ENCODE assay signal across 23 cellular contexts in genomic region chr4:52931238-52931637, GRCh38.
"Had no signal": no experiment of that assay in that cellular context is flagged by ENCODE, and none has a peak within 500 bp of the region (broad histone marks: within the 10 kb centered on the region; RNA-seq: fewer than 3 reads in every experiment).

No MANE protein-coding gene starts in this region.

- H3K36me3 ChIP-seq: ascending aorta, heart left ventricle, right atrium auricular region, upper lobe of left lung had no signal

- H3K4me3 ChIP-seq: adrenal gland, ascending aorta, heart left ventricle, lung, psoas muscle, right atrium auricular region, upper lobe of left lung had no signal

- H3K9me3 ChIP-seq: adrenal gland, ascending aorta, heart left ventricle, psoas muscle, right atrium auricular region, upper lobe of left lung had no signal

- H3K27me3 ChIP-seq: adrenal gland, ascending aorta, heart left ventricle, right atrium auricular region, upper lobe of left lung had no signal

- ATAC-seq: activated CD4-positive, alpha-beta T cell treated with anti-CD3 and anti-CD28 coated beads for 36 hours; activated T-helper 17 cell treated with anti-CD3 and anti-CD28 coated beads, Interleukin-2, amount 50 U/mL, for 72 hours; heart left ventricle; left lobe of liver; psoas muscle; stimulated activated naive CD8-positive, alpha-beta T cell treated with anti-CD3 and anti-CD28 coated beads, Interleukin-15, Interleukin-2, amounts not matched to agents 100 U/mL and 50 U/mL, for 24 hours had no signal

- DNase-seq: activated B cell treated with CpG ODN at 0.5 μM for 24 hours; activated CD4-positive, alpha-beta T cell treated with anti-CD3 and anti-CD28 coated beads for 36 hours; activated CD4-positive, alpha-beta T cell treated with anti-CD3 and anti-CD28 coated beads, Interleukin-2, amount 50 U/mL, for 4 hours; activated CD8-positive, alpha-beta memory T cell treated with anti-CD3 and anti-CD28 coated beads for 24 hours; activated CD8-positive, alpha-beta memory T cell treated with anti-CD3 and anti-CD28 coated beads, Interleukin-2, amount 50 U/mL, for 4 hours; activated naive CD4-positive, alpha-beta T cell; activated T-cell treated with anti-CD3 and anti-CD28 coated beads, Interleukin-2, amount 50 U/mL, for 24 hours; adrenal gland; heart left ventricle; naive B cell; psoas muscle; stimulated activated CD4-positive, alpha-beta T cell treated with anti-CD3 and anti-CD28 coated beads, Interleukin-12 subunit alpha, Interleukin-12 subunit beta, amount 100 ng/mL, for 4 hours; stimulated activated CD4-positive, alpha-beta T cell treated with anti-CD3 and anti-CD28 coated beads, Interleukin-4, amount 100 ng/mL, for 4 hours; stimulated activated naive CD8-positive, alpha-beta T cell treated with anti-CD3 and anti-CD28 coated beads, Interleukin-15, Interleukin-2, amounts not matched to agents 100 U/mL and 50 U/mL, for 24 hours; T-helper 1 cell; T1000; upper lobe of left lung had no signal

- H3K27ac ChIP-seq: adrenal gland, ascending aorta, epithelial cell of prostate, heart left ventricle, psoas muscle, right atrium auricular region, upper lobe of left lung had no signal

- H3K4me1 ChIP-seq: adrenal gland, ascending aorta, right atrium auricular region, upper lobe of left lung had no signal
